ENCODE assay signal across 5 cellular contexts in the genomic region with DNA sequence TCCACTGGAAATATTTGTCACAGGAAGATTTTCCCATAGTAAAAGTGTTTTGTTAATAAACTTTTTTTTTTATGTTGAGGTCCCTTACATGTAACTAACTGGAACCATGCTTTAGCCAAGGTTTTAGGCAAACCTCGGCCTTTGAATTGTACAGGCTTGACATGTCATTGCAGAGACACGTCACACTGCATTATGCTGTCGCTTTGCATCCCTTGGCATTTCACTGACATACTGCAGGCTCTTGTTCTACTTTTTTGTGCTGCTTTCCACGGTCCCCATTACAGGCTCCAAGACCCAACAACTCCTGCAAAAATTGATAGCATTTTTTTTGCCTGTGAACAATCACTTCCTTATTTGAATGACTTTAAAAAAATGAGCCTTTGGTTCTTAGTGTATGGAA.
DNase-seq lines count a peak whose midpoint lies in the region; FAIRE-seq and TF ChIP-seq lines count a peak whose summit lies in the region.
"Not testable (repeated sequence)": the region's sequence is repeated elsewhere in the genome, so short reads cannot be mapped to it uniquely, and the experiment has no call there.

No MANE protein-coding gene starts in this region.

- H3K4me3 ChIP-seq in SK-N-SH (ENCODE audit: low read depth in 2 of 2, low read length in 1 of 2); adipocyte (ENCODE audit: low read length); keratinocyte (ENCODE audit: control insufficient read depth in 2 of 3, extremely low read depth in 1 of 3, insufficient read depth in 2 of 3, low read depth in 1 of 3, low read length in 3 of 3); neuron (ENCODE audit: low read length): not testable (repeated sequence)

- peak in 1 of 2 experiments; percentile 35; a peak in 1 of 4 replicates for TF ChIP-seq EP300 in SK-N-SH (IDR thresholded peaks at IDR 0.05; ENCODE audit: borderline replicate concordance in 1 of 2, low read depth in 1 of 2, low read length in 1 of 2)

- H3K36me3 ChIP-seq in SK-N-SH (replicated peaks in 1 of 2; ENCODE audit: control insufficient read depth in 1 of 2, insufficient read depth in 2 of 2, low read length in 1 of 2); adipocyte (ENCODE audit: control insufficient read depth, insufficient read depth, low read length, severe bottlenecking); keratinocyte (ENCODE audit: control insufficient read depth in 2 of 2, extremely low read depth in 1 of 2, insufficient read depth in 2 of 2, low read length in 2 of 2); neuron (ENCODE audit: insufficient read depth, low read length): not testable (repeated sequence)

- not testable (repeated sequence) for H3F3A ChIP-seq in SK-N-SH (replicated peaks; ENCODE audit: insufficient read depth)

- CTCF ChIA-PET in SK-N-SH (lab: Yijun Ruan, JAX) = not testable (repeated sequence)

- not testable (repeated sequence) for H3K27ac ChIP-seq in SK-N-SH (ENCODE audit: low read depth in 2 of 2, low read length in 1 of 2); keratinocyte (ENCODE audit: control insufficient read depth, insufficient read depth, low read length)

- DNase-seq in OCI-M1 (lab: John Stamatoyannopoulos, UW) = peak; percentile 30
- DNase-seq in SK-N-SH = peak; percentile 15
- DNase-seq in adipocyte (ENCODE audit: low read depth) = peak; percentile 3
- not testable (repeated sequence) for DNase-seq in keratinocyte (ENCODE audit: low read depth, low spot score)

- H3K9me1 ChIP-seq in keratinocyte (ENCODE audit: control insufficient read depth, extremely low read depth, insufficient read depth, low read length) = not testable (repeated sequence)

- not testable (repeated sequence) for TF ChIP-seq RAD21 in SK-N-SH (IDR thresholded peaks at IDR 0.05; ENCODE audit: low read length)

- H3K27me3 ChIP-seq in SK-N-SH (ENCODE audit: insufficient read depth); adipocyte (replicated peaks; ENCODE audit: control insufficient read depth, insufficient read depth, low read length); keratinocyte (ENCODE audit: control insufficient read depth, extremely low read depth, insufficient read depth, low read length); neuron (ENCODE audit: insufficient read depth, low read length): not testable (repeated sequence)

- H3K9me2 ChIP-seq in SK-N-SH = not testable (repeated sequence)

- not testable (repeated sequence) for H3K4me2 ChIP-seq in SK-N-SH; keratinocyte (ENCODE audit: control insufficient read depth, extremely low read depth, insufficient read depth, low read depth, low read length)

- peak; percentile 46 for FAIRE-seq in keratinocyte (lab: Jason Lieb, UNC)

- H3K9ac ChIP-seq in SK-N-SH; adipocyte (ENCODE audit: low read length); keratinocyte (ENCODE audit: control insufficient read depth, extremely low read depth, insufficient read depth, low read length): not testable (repeated sequence)

- 8% methylated on average over 4 of the region's 4 CpGs for WGBS in SK-N-SH (ENCODE audit: low lambda C conversion rate)

- H3K79me2 ChIP-seq in SK-N-SH (ENCODE audit: insufficient read depth); keratinocyte (ENCODE audit: control insufficient read depth, insufficient read depth, low read length): not testable (repeated sequence)

- H3K4me1 ChIP-seq in SK-N-SH (ENCODE audit: control insufficient read depth in 1 of 2, insufficient read depth in 2 of 2, low read depth in 1 of 2, low read length in 1 of 2); adipocyte (ENCODE audit: control insufficient read depth, insufficient read depth, low read length); keratinocyte (ENCODE audit: control insufficient read depth, extremely low read depth, insufficient read depth, low read length); neuron (ENCODE audit: insufficient read depth, low read length): not testable (repeated sequence)

- H2AFZ ChIP-seq in SK-N-SH (ENCODE audit: low read depth); keratinocyte (ENCODE audit: control insufficient read depth, low read length): not testable (repeated sequence)
- peak overlapping the region; percentile 10 for H2AFZ ChIP-seq in neuron (ENCODE audit: low read depth, low read length)

- dilution Hi-C loops in keratinocyte (cut with MboI; ENCODE audit: extremely low pct_ligation_motif_present, low sequenced_read_pairs) = not testable (repeated sequence)

- TF ChIP-seq CTCF in SK-N-SH (IDR thresholded peaks at IDR 0.05); keratinocyte (optimal IDR thresholded peaks at IDR 0.05 in 1 of 3, IDR thresholded peaks at IDR 0.05 in 1 of 3, conservative IDR thresholded peaks at IDR 0.05 in 1 of 3; ENCODE audit: extremely low read depth in 1 of 3, insufficient read depth in 2 of 3, low read length in 3 of 3): not testable (repeated sequence)

- not testable (repeated sequence) for H3K9me3 ChIP-seq in SK-N-SH; adipocyte (ENCODE audit: control insufficient read depth, low read length); keratinocyte (ENCODE audit: control insufficient read depth, low read depth, low read length); neuron (ENCODE audit: low read length)

- POLR2A ChIA-PET in SK-N-SH (lab: Yijun Ruan, JAX) = not testable (repeated sequence)

- H4K20me1 ChIP-seq in SK-N-SH (ENCODE audit: insufficient read depth); keratinocyte (ENCODE audit: control insufficient read depth, extremely low read depth, insufficient read depth, low read length): not testable (repeated sequence)
